17 cellular contexts compared by ENCODE assay signal in genomic region chr4:86848136-86848535, GRCh38. TPM values are rescaled to one million over a fixed set of nuclear protein-coding genes. Genes with fewer than 3 reads are reported as not detected.
DNase-seq lines count a peak whose midpoint lies in the region; ATAC-seq and TF ChIP-seq lines count a peak whose summit lies in the region.
"Had no signal": no experiment of that assay in that cellular context is flagged by ENCODE, and none has a peak within 500 bp of the region (broad histone marks: within the 10 kb centered on the region; RNA-seq: fewer than 3 reads in every experiment).

No MANE protein-coding gene starts in this region.

- H3K4me1 Mint-ChIP-seq in HFFc6 (ENCODE audit: low read depth): peaks cover 57% of the 10 kb centered on the region
- no peaks in the 10 kb centered on the region for H3K4me1 Mint-ChIP-seq in activated naive CD4-positive, alpha-beta T cell treated with anti-CD3 and anti-CD28 coated beads, Interleukin-2, amount 10 ng/mL, durations not matched to agents 7 days and 5 days
- H3K4me1 Mint-ChIP-seq: activated CD4-positive, alpha-beta T cell treated with anti-CD3 and anti-CD28 coated beads, Interleukin-2, amount 10 ng/mL, durations not matched to agents 7 days and 5 days; activated naive CD8-positive, alpha-beta T cell treated with anti-CD3 and anti-CD28 coated beads for 36 hours; central memory CD8-positive, alpha-beta T cell had no signal

- no peak for ATAC-seq in thoracic aorta (ENCODE audit: insufficient number of reproducible peaks, low FRiP score, low read depth)
- ATAC-seq: effector memory CD8-positive, alpha-beta T cell had no signal

- TF ChIP-seq CTCF in HFFc6 (IDR thresholded peaks at IDR 0.05) (no peak), astrocyte of the spinal cord (IDR thresholded peaks at IDR 0.05; ENCODE audit: low read depth, low read length) (no peak), thoracic aorta (IDR thresholded peaks at IDR 0.05) (no peak), GM13977 (IDR thresholded peaks at IDR 0.05; ENCODE audit: extremely low read depth, insufficient read depth, missing control alignments) (no peak)

- H3K4me3 Mint-ChIP-seq in HFFc6: peak overlapping the region; percentile 86
- H3K4me3 Mint-ChIP-seq in activated naive CD4-positive, alpha-beta T cell treated with anti-CD3 and anti-CD28 coated beads, Interleukin-2, amount 10 ng/mL, durations not matched to agents 7 days and 5 days: no peak overlapping the region
- H3K4me3 Mint-ChIP-seq: activated CD4-positive, alpha-beta T cell treated with anti-CD3 and anti-CD28 coated beads, Interleukin-2, amount 10 ng/mL, durations not matched to agents 7 days and 5 days; activated naive CD8-positive, alpha-beta T cell treated with anti-CD3 and anti-CD28 coated beads for 36 hours; central memory CD8-positive, alpha-beta T cell; effector memory CD8-positive, alpha-beta T cell; H9 had no signal

- no peaks in the 10 kb centered on the region for H3K27me3 Mint-ChIP-seq in HFFc6 (ENCODE audit: insufficient read depth)
- H3K27me3 Mint-ChIP-seq in activated naive CD4-positive, alpha-beta T cell treated with anti-CD3 and anti-CD28 coated beads, Interleukin-2, amount 10 ng/mL, durations not matched to agents 7 days and 5 days: no peaks in the 10 kb centered on the region
- H3K27me3 Mint-ChIP-seq: activated CD4-positive, alpha-beta T cell treated with anti-CD3 and anti-CD28 coated beads, Interleukin-2, amount 10 ng/mL, durations not matched to agents 7 days and 5 days had no signal

- H3K9me3 ChIP-seq in thoracic aorta: no peaks in the 10 kb centered on the region

- H3K36me3 Mint-ChIP-seq in HFFc6 (ENCODE audit: low read depth): peaks cover 10% of the 10 kb centered on the region; the same call in 1 of the 2 replicates
- no peaks in the 10 kb centered on the region for H3K36me3 Mint-ChIP-seq in activated naive CD4-positive, alpha-beta T cell treated with anti-CD3 and anti-CD28 coated beads, Interleukin-2, amount 10 ng/mL, durations not matched to agents 7 days and 5 days
- H3K36me3 Mint-ChIP-seq: activated naive CD8-positive, alpha-beta T cell treated with anti-CD3 and anti-CD28 coated beads for 36 hours had no signal

- CTCF ChIA-PET in activated naive CD4-positive, alpha-beta T cell treated with anti-CD3 and anti-CD28 coated beads, Interleukin-2, amount 10 ng/mL, durations not matched to agents 7 days and 5 days (lab: Charles Lee): no interaction called here

- H3K4me1 ChIP-seq in thoracic aorta (ENCODE audit: control insufficient read depth in 1 of 2, low read depth in 2 of 2): peaks cover 0 to 18% of the 10 kb centered on the region in 2 donors

- H3K27ac ChIP-seq in thoracic aorta: no peak overlapping the region

- no peaks in the 10 kb centered on the region for H3K27me3 ChIP-seq in thoracic aorta (replicated peaks; ENCODE audit: insufficient read depth)

- no peaks in the 10 kb centered on the region for H3K36me3 ChIP-seq in thoracic aorta

- peak overlapping the region; percentile 92 for H3K27ac Mint-ChIP-seq in HFFc6
- H3K27ac Mint-ChIP-seq in activated naive CD4-positive, alpha-beta T cell treated with anti-CD3 and anti-CD28 coated beads, Interleukin-2, amount 10 ng/mL, durations not matched to agents 7 days and 5 days: no peak overlapping the region
- H3K27ac Mint-ChIP-seq: activated CD4-positive, alpha-beta T cell treated with anti-CD3 and anti-CD28 coated beads, Interleukin-2, amount 10 ng/mL, durations not matched to agents 7 days and 5 days; activated naive CD8-positive, alpha-beta T cell treated with anti-CD3 and anti-CD28 coated beads for 36 hours; effector memory CD8-positive, alpha-beta T cell had no signal

- H3K9me3 Mint-ChIP-seq in HFFc6: no peaks in the 10 kb centered on the region
- no peaks in the 10 kb centered on the region for H3K9me3 Mint-ChIP-seq in activated naive CD4-positive, alpha-beta T cell treated with anti-CD3 and anti-CD28 coated beads, Interleukin-2, amount 10 ng/mL, durations not matched to agents 7 days and 5 days
- H3K9me3 Mint-ChIP-seq: activated CD4-positive, alpha-beta T cell treated with anti-CD3 and anti-CD28 coated beads, Interleukin-2, amount 10 ng/mL, durations not matched to agents 7 days and 5 days; activated naive CD8-positive, alpha-beta T cell treated with anti-CD3 and anti-CD28 coated beads for 36 hours; central memory CD8-positive, alpha-beta T cell; effector memory CD8-positive, alpha-beta T cell; H9 had no signal

- H3K4me3 ChIP-seq in astrocyte of the spinal cord (ENCODE audit: low read depth, low read length) (no peak overlapping the region), thoracic aorta (peak overlapping the region; percentile 10)

- peak; percentile 60 for DNase-seq in HFFc6
- DNase-seq in astrocyte of the spinal cord (ENCODE audit: low read depth, low spot score): peak; percentile 37
- DNase-seq in islet precursor cell: peak; percentile 88
- DNase-seq in thoracic aorta (ENCODE audit: low spot score): no peak
- DNase-seq in activated T-cell treated with anti-CD3 and anti-CD28 coated beads for 4 hours: no peak
- no peak for DNase-seq in activated naive CD4-positive, alpha-beta T cell treated with anti-CD3 and anti-CD28 coated beads, Interleukin-2, amount 10 ng/mL, durations not matched to agents 7 days and 5 days
- DNase-seq in GM13977 (ENCODE audit: low spot score): no peak
- DNase-seq: activated CD4-positive, alpha-beta T cell treated with anti-CD3 and anti-CD28 coated beads, Interleukin-2, amount 10 ng/mL, durations not matched to agents 7 days and 5 days; activated naive CD8-positive, alpha-beta T cell treated with anti-CD3 and anti-CD28 coated beads for 36 hours; effector memory CD8-positive, alpha-beta T cell; glutamatergic neuron; H9; NCI-H446 treated with DMSO at 0.1 percent for 48 hours; posterior cingulate gyrus had no signal

- in situ Hi-C loops in astrocyte of the spinal cord (cut with HindIII; ENCODE audit: low sequenced_read_pairs): no loop called here
- in situ Hi-C loops in GM13977 (cut with MboI; ENCODE audit: low pct_unique_long_range_greater_than_20kb, low sequenced_read_pairs, unreplicated experiment): no loop called here

RNA-seq across cellular contexts. Expression of gene SLC10A6, which starts 1.0 kb away (rescaled TPM):
- total RNA-seq in HFFc6 (2021; fragmentation: NEBNext Ultra II Directional; extraction: Animal tissue kit (Norgen Biotek cat#: 25700)): under 1 TPM; 0.28 to 0.73 (median 0.57) TPM
- 10 to 100 TPM in 1 of 2 donors, 1 to 10 TPM in 1; 4.2 to 12.0 TPM for total RNA-seq in thoracic aorta
- total RNA-seq: activated CD4-positive, alpha-beta T cell treated with anti-CD3 and anti-CD28 coated beads, Interleukin-2, amount 10 ng/mL, durations not matched to agents 7 days and 5 days; activated naive CD8-positive, alpha-beta T cell treated with anti-CD3 and anti-CD28 coated beads for 36 hours; H9; HT1080; SK-MEL-5 had no signal

RNA-seq across cellular contexts. Expression of gene C4orf36, which starts 44.1 kb away (rescaled TPM):
- 1 to 10 TPM in 5 of 6 experiments, under 1 TPM in 1; 0.66 to 2.5 (median 1.5) TPM for total RNA-seq in HFFc6 (2021; fragmentation: NEBNext Ultra II Directional; extraction: Animal tissue kit (Norgen Biotek cat#: 25700))
- not detected for total RNA-seq in thoracic aorta
- total RNA-seq: activated CD4-positive, alpha-beta T cell treated with anti-CD3 and anti-CD28 coated beads, Interleukin-2, amount 10 ng/mL, durations not matched to agents 7 days and 5 days; activated naive CD8-positive, alpha-beta T cell treated with anti-CD3 and anti-CD28 coated beads for 36 hours had no signal

Comparison
In these comparisons a context has a peak if more than half of its experiments do, and no peak if none do; other contexts are left out.
1. DNase-seq: peak in HFFc6 (single experiment), astrocyte of the spinal cord (single experiment) and islet precursor cell (single experiment); none in thoracic aorta (single experiment), activated T-cell treated with anti-CD3 and anti-CD28 coated beads for 4 hours (single experiment), activated naive CD4-positive, alpha-beta T cell treated with anti-CD3 and anti-CD28 coated beads, Interleukin-2, amount 10 ng/mL, durations not matched to agents 7 days and 5 days (single experiment) and GM13977 (single experiment).